ENCODE assay signal across 9 cellular contexts in the genomic region with DNA sequence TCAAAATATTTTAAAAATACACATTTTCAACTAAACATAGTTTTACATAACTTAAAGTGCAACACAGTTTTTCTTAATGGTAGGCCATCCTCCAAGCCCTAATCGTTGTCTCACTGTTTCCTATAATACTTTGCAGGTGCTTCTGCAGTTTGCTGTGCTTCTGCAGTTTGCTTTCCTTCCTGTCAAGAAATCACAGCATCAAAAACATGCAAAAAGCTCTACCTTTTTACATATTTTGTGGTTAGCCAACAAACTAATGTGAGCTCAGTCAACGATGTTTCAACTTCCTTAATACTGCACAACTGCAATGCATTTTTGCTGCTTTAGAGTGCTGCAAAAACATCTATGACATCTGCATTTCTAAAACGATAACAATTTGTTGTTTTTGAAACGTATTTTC.
DNase-seq lines count a peak whose midpoint lies in the region; ATAC-seq and TF ChIP-seq lines count a peak whose summit lies in the region.
"Had no signal": no experiment of that assay in that cellular context is flagged by ENCODE, and none has a peak within 500 bp of the region (broad histone marks: within the 10 kb centered on the region; RNA-seq: fewer than 3 reads in every experiment).

No MANE protein-coding gene starts in this region.

- CTCF ChIA-PET in activated naive CD4-positive, alpha-beta T cell treated with anti-CD3 and anti-CD28 coated beads, Interleukin-2, amount 10 ng/mL, durations not matched to agents 7 days and 5 days (lab: Charles Lee), result no interaction called here

- H3K27ac ChIP-seq in neutrophil, result peak overlapping the region; percentile 69
- H3K27ac ChIP-seq: pancreas had no signal

- no peaks in the 10 kb centered on the region for H3K27me3 Mint-ChIP-seq in activated naive CD4-positive, alpha-beta T cell treated with anti-CD3 and anti-CD28 coated beads, Interleukin-2, amount 10 ng/mL, durations not matched to agents 7 days and 5 days

- peaks cover 36 to 52% of the 10 kb centered on the region in 2 experiments for H3K4me1 ChIP-seq in neutrophil (ENCODE audit: control insufficient read depth in 1 of 2, insufficient read depth in 1 of 2, low read depth in 1 of 2, low read length in 1 of 2)
- H3K4me1 ChIP-seq: pancreas had no signal

- no peak overlapping the region for H3K4me3 ChIP-seq in neutrophil (ENCODE audit: low read depth in 1 of 2, low read length in 1 of 2)
- H3K4me3 ChIP-seq: pancreas had no signal

- TF ChIP-seq CTCF in neutrophil (IDR thresholded peaks at IDR 0.05), result no peak

- H3K4me1 Mint-ChIP-seq in activated naive CD4-positive, alpha-beta T cell treated with anti-CD3 and anti-CD28 coated beads, Interleukin-2, amount 10 ng/mL, durations not matched to agents 7 days and 5 days, result peaks cover 61% of the 10 kb centered on the region

- H3K27me3 ChIP-seq in neutrophil, result no peaks in the 10 kb centered on the region
- H3K27me3 ChIP-seq: pancreas had no signal

- H3K27ac Mint-ChIP-seq in activated naive CD4-positive, alpha-beta T cell treated with anti-CD3 and anti-CD28 coated beads, Interleukin-2, amount 10 ng/mL, durations not matched to agents 7 days and 5 days, result peak overlapping the region; percentile 77

- DNase-seq in activated naive CD4-positive, alpha-beta T cell treated with anti-CD3 and anti-CD28 coated beads, Interleukin-2, amount 10 ng/mL, durations not matched to agents 7 days and 5 days, result peak; percentile 35
- DNase-seq in activated naive CD4-positive, alpha-beta T cell (lab: John Stamatoyannopoulos, UW), result no peak
- no peak for DNase-seq in GM03348 (ENCODE audit: low spot score)
- no peak for DNase-seq in NCI-H226
- DNase-seq in NCI-H2196 treated with DMSO at 0.1 percent for 48 hours (lab: John Stamatoyannopoulos, UW; ENCODE audit: unreplicated experiment), result no peak
- DNase-seq: pancreas had no signal

- peaks cover 7% of the 10 kb centered on the region for H3K9me3 Mint-ChIP-seq in activated naive CD4-positive, alpha-beta T cell treated with anti-CD3 and anti-CD28 coated beads, Interleukin-2, amount 10 ng/mL, durations not matched to agents 7 days and 5 days

- H3K4me3 Mint-ChIP-seq in activated naive CD4-positive, alpha-beta T cell treated with anti-CD3 and anti-CD28 coated beads, Interleukin-2, amount 10 ng/mL, durations not matched to agents 7 days and 5 days, result no peak overlapping the region

- no peaks in the 10 kb centered on the region for H3K9me3 ChIP-seq in neutrophil
- H3K9me3 ChIP-seq: pancreas had no signal

- no peaks in the 10 kb centered on the region for H3K36me3 ChIP-seq in neutrophil
- H3K36me3 ChIP-seq: pancreas had no signal

- ATAC-seq in GM21786 (IDR thresholded peaks at IDR 0.05; ENCODE audit: unreplicated experiment) (peak; percentile 96), HG03469 (IDR thresholded peaks at IDR 0.05; ENCODE audit: unreplicated experiment) (peak; percentile 85)
- ATAC-seq: pancreas had no signal

- peaks cover 68% of the 10 kb centered on the region for H3K36me3 Mint-ChIP-seq in activated naive CD4-positive, alpha-beta T cell treated with anti-CD3 and anti-CD28 coated beads, Interleukin-2, amount 10 ng/mL, durations not matched to agents 7 days and 5 days
